8 cellular contexts compared by ENCODE assay signal in the genomic region with DNA sequence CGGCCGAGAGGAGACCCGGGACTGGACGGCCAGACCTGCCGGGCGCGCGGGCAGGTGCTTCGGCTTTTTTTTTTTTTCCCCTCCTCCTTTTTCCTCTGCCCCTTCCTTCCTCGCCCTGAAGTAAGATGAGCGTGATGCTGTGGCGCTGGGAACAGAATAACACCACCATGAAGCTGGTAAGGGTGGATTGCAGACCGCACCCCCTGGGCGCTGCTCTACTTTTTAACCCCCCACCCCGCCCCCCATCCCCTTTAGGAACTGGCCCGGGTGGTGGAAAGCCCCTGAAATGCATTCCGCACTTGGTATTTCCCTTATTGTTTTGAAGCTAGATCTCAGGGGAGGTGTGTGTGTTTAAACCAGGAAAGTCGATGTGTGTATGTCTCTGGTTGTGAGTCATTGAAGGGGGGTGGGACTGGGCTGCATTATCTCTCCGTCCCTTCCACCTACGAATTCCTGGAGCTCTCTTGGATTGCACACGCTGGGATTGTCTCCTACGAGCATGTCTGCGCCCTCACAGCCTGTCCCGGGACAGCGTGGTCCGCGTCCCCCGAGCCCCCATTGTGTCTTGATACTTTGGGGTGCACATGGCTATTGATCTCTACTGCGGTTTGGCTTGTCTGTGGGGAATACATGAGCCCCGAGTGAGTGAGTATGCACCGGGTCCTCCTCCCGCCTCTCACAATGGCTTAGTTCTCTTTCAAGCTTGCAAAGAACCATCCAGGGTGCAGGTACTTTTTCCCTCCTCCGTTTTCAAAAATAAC.
DNase-seq lines count a peak whose midpoint lies in the region; ATAC-seq, FAIRE-seq and TF ChIP-seq lines count a peak whose summit lies in the region.

No MANE protein-coding gene starts in this region.

- peak overlapping the region; percentile 55 for H3K4me3 Mint-ChIP-seq in central memory CD8-positive, alpha-beta T cell

- FAIRE-seq in GM12891 (lab: Jason Lieb, UNC) = peak; percentile 65

- no peak for TF ChIP-seq EP300 in upper lobe of left lung (IDR thresholded peaks at IDR 0.05)

- no peak overlapping the region for H3K27ac Mint-ChIP-seq in central memory CD8-positive, alpha-beta T cell (ENCODE audit: low read depth)

- H3K27me3 ChIP-seq in lower lobe of right lung (ENCODE audit: low read depth) (no peaks in the 10 kb centered on the region), upper lobe of left lung (peaks cover 0 to 9% (median 0%) of the 10 kb centered on the region in 4 donors)

- TF ChIP-seq POLR2A in GM12891 (IDR thresholded peaks at IDR 0.05; ENCODE audit: low read depth, low read length) (no peak), upper lobe of left lung (IDR thresholded peaks at IDR 0.05) (no peak)

- H3K36me3 Mint-ChIP-seq in central memory CD8-positive, alpha-beta T cell (ENCODE audit: insufficient read depth) = peaks cover 2% of the 10 kb centered on the region

- H3K27ac ChIP-seq in lower lobe of right lung (peak overlapping the region; percentile 62), upper lobe of left lung (peak overlapping the region; percentile 69 to 84 (median 82))

- H3K36me3 ChIP-seq in lower lobe of right lung = no peaks in the 10 kb centered on the region
- no peaks in the 10 kb centered on the region for H3K36me3 ChIP-seq in upper lobe of left lung

- DNase-seq in GM12891 (ENCODE audit: insufficient read length, low spot score) (peak; percentile 46), lower lobe of right lung (no peak), upper lobe of left lung (peak in 1 of 2 donors; percentile 43), NCI-H1048 (lab: John Stamatoyannopoulos, UW) (no peak)
- DNase-seq in central memory CD8-positive, alpha-beta T cell (ENCODE audit: low spot score in 2 of 2) = no peak
- DNase-seq in stimulated activated CD4-positive, alpha-beta T cell treated with anti-CD3 and anti-CD28 coated beads, Interleukin-4, amount 100 ng/mL, for 4 hours = no peak

- ATAC-seq in GM21423 (IDR thresholded peaks at IDR 0.05; ENCODE audit: unreplicated experiment) (peak; percentile 69), HG03571 (IDR thresholded peaks at IDR 0.05; ENCODE audit: unreplicated experiment) (peak; percentile 62), lower lobe of right lung (peak; percentile 31 to 69), upper lobe of left lung (ENCODE audit: low FRiP score in 2 of 2) (peak in 1 of 2 donors; percentile 61)
- ATAC-seq in central memory CD8-positive, alpha-beta T cell (replicated peaks; ENCODE audit: extremely low read depth, poor library complexity, severe bottlenecking) = no peak

- no peak for TF ChIP-seq CTCF in lower lobe of right lung (IDR thresholded peaks at IDR 0.05)
- TF ChIP-seq CTCF in upper lobe of left lung (IDR thresholded peaks at IDR 0.05) = no peak

- H3K4me1 Mint-ChIP-seq in central memory CD8-positive, alpha-beta T cell = peaks cover 6% of the 10 kb centered on the region

- no peaks in the 10 kb centered on the region for H3K9me3 ChIP-seq in lower lobe of right lung
- H3K9me3 ChIP-seq in upper lobe of left lung = no peaks in the 10 kb centered on the region

- 8 to 9% methylated on average over 28 to 33 of the region's 33 CpGs for WGBS in upper lobe of left lung, 2 donors

- H3K4me3 ChIP-seq in lower lobe of right lung (peak overlapping the region; percentile 55), upper lobe of left lung (peak overlapping the region; percentile 1 to 58 (median 53))

- H3K27me3 Mint-ChIP-seq in central memory CD8-positive, alpha-beta T cell = peaks cover 89% of the 10 kb centered on the region

- intact Hi-C loops in lower lobe of right lung (cut with DNase I) = no loop called here

- H3K9me3 Mint-ChIP-seq in central memory CD8-positive, alpha-beta T cell = no peaks in the 10 kb centered on the region

- H3K4me1 ChIP-seq in lower lobe of right lung (no peaks in the 10 kb centered on the region), upper lobe of left lung (peaks cover 0 to 25% (median 11%) of the 10 kb centered on the region in 4 donors)

TF ChIP-seq in GM12891, 5 proteins besides CTCF, POLR2A, EP300 and RAD21:
- TF ChIP-seq TAF1 (IDR thresholded peaks at IDR 0.05; ENCODE audit: low read depth, low read length) (peak; percentile 43; the same call in 1 of the 2 replicates), POLR2AphosphoS5 (IDR thresholded peaks at IDR 0.05; ENCODE audit: low read depth, low read length) (no peak), SPI1 (IDR thresholded peaks at IDR 0.05; ENCODE audit: low read depth, low read length) (no peak), POU2F2 (IDR thresholded peaks at IDR 0.05; ENCODE audit: low read depth, low read length) (peak; percentile 64; the same call in 1 of the 2 replicates)
